ENCODE assay signal across 20 cellular contexts in genomic region chr13:112759053-112759452, GRCh38.
DNase-seq lines count a peak whose midpoint lies in the region; ATAC-seq, FAIRE-seq and TF ChIP-seq lines count a peak whose summit lies in the region.
"Had no signal": no experiment of that assay in that cellular context is flagged by ENCODE, and none has a peak within 500 bp of the region (broad histone marks: within the 10 kb centered on the region; RNA-seq: fewer than 3 reads in every experiment).

No MANE protein-coding gene starts in this region.

- H3K4me3 ChIP-seq in WERI-Rb-1 (ENCODE audit: low read depth, low read length) (no peak overlapping the region), kidney (ENCODE audit: low read length in 2 of 2) (no peak overlapping the region)
- H3K4me3 ChIP-seq: GM12878, GM23248 had no signal

- H3K36me3 ChIP-seq in WERI-Rb-1 (no peaks in the 10 kb centered on the region), kidney (ENCODE audit: control insufficient read depth in 1 of 2, insufficient read depth in 2 of 2, low read length in 2 of 2) (no peaks in the 10 kb centered on the region)

- no peaks in the 10 kb centered on the region for H3K27me3 ChIP-seq in WERI-Rb-1 (ENCODE audit: insufficient read depth, low read depth, severe bottlenecking)

- H3K27ac ChIP-seq in WERI-Rb-1 (no peak overlapping the region), kidney (ENCODE audit: low read depth in 2 of 2, low read length in 2 of 2) (no peak overlapping the region)
- H3K27ac ChIP-seq: 22Rv1, GM23248 had no signal

- H3K4me3 Mint-ChIP-seq in activated CD4-positive, alpha-beta T cell treated with anti-CD3 and anti-CD28 coated beads, Interleukin-2, amount 10 ng/mL, durations not matched to agents 24 days and 14 days: no peak overlapping the region
- H3K4me3 Mint-ChIP-seq: B cell; CD4-positive, CD25-positive, alpha-beta regulatory T cell had no signal

- no peak overlapping the region for H3K27ac Mint-ChIP-seq in activated CD4-positive, alpha-beta T cell treated with anti-CD3 and anti-CD28 coated beads, Interleukin-2, amount 10 ng/mL, durations not matched to agents 24 days and 14 days
- H3K27ac Mint-ChIP-seq: B cell; CD4-positive, CD25-positive, alpha-beta regulatory T cell had no signal

- peak; percentile 59 for DNase-seq in activated CD4-positive, alpha-beta T cell treated with anti-CD3 and anti-CD28 coated beads, Interleukin-2, amount 10 ng/mL, durations not matched to agents 24 days and 14 days
- no peak for DNase-seq in activated CD4-positive, alpha-beta T cell treated with anti-CD3 and anti-CD28 coated beads for 4 hours
- peak; percentile 80 for DNase-seq in WERI-Rb-1
- DNase-seq in kidney: peak; percentile 36
- no peak for DNase-seq in foreskin melanocyte
- DNase-seq in activated CD4-positive, CD25-positive, alpha-beta regulatory T cell (lab: John Stamatoyannopoulos, UW): no peak
- no peak for DNase-seq in SW480 (ENCODE audit: low spot score)
- DNase-seq: CD4-positive, CD25-positive, alpha-beta regulatory T cell; DMS79; GM23248; KBM-7; NCI-H1092 treated with DMSO at 0.1 percent for 48 hours; NCI-H1694; NCI-H510A treated with DMSO at 0.1 percent for 48 hours; NCI-H82; PC-3 had no signal

- H3K4me1 Mint-ChIP-seq in activated CD4-positive, alpha-beta T cell treated with anti-CD3 and anti-CD28 coated beads, Interleukin-2, amount 10 ng/mL, durations not matched to agents 24 days and 14 days: peaks cover 8% of the 10 kb centered on the region

- H3K9me3 ChIP-seq in WERI-Rb-1 (ENCODE audit: severe bottlenecking): peaks cover 3% of the 10 kb centered on the region
- H3K9me3 ChIP-seq in kidney (ENCODE audit: control insufficient read depth in 1 of 2, low read length in 2 of 2): no peaks in the 10 kb centered on the region

- TF ChIP-seq CTCF in WERI-Rb-1 (IDR thresholded peaks at IDR 0.05; ENCODE audit: low read depth, low read length): 0 out of 2 replicates have a peak, but pooled peaks have one; percentile 2
- no peak for TF ChIP-seq CTCF in kidney (IDR thresholded peaks at IDR 0.05; ENCODE audit: borderline replicate concordance, extremely low read depth, insufficient read depth)

- no peaks in the 10 kb centered on the region for H3K9me3 Mint-ChIP-seq in activated CD4-positive, alpha-beta T cell treated with anti-CD3 and anti-CD28 coated beads, Interleukin-2, amount 10 ng/mL, durations not matched to agents 24 days and 14 days
- H3K9me3 Mint-ChIP-seq: CD4-positive, CD25-positive, alpha-beta regulatory T cell had no signal

- no peaks in the 10 kb centered on the region for H3K27me3 Mint-ChIP-seq in activated CD4-positive, alpha-beta T cell treated with anti-CD3 and anti-CD28 coated beads, Interleukin-2, amount 10 ng/mL, durations not matched to agents 24 days and 14 days
- H3K27me3 Mint-ChIP-seq: B cell; CD4-positive, CD25-positive, alpha-beta regulatory T cell had no signal

- no peak overlapping the region for H3K9ac ChIP-seq in kidney (ENCODE audit: low read length in 2 of 2)
- H3K9ac ChIP-seq: GM23248 had no signal

- intact Hi-C loops in activated CD4-positive, alpha-beta T cell treated with anti-CD3 and anti-CD28 coated beads, Interleukin-2, amount 10 ng/mL, durations not matched to agents 24 days and 14 days (cut with micrococcal nuclease): no loop called here
- intact Hi-C loops in kidney (cut with DNase I): no loop called here

- no peaks in the 10 kb centered on the region for H3K36me3 Mint-ChIP-seq in activated CD4-positive, alpha-beta T cell treated with anti-CD3 and anti-CD28 coated beads, Interleukin-2, amount 10 ng/mL, durations not matched to agents 24 days and 14 days (ENCODE audit: low read depth)

- no peak for FAIRE-seq in kidney (lab: Jason Lieb, UNC)
- FAIRE-seq: GM12878 had no signal

- no peaks in the 10 kb centered on the region for H3K4me1 ChIP-seq in kidney (ENCODE audit: control insufficient read depth in 1 of 2, insufficient read depth in 1 of 2, low read depth in 1 of 2, low read length in 2 of 2)

- ATAC-seq in HG03432 (IDR thresholded peaks at IDR 0.05; ENCODE audit: unreplicated experiment): no peak
- ATAC-seq: GM12878, PC-3 had no signal

Comparison
In these comparisons a context has a peak if more than half of its experiments do, and no peak if none do; other contexts are left out.
1. DNase-seq: peak in activated CD4-positive, alpha-beta T cell treated with anti-CD3 and anti-CD28 coated beads, Interleukin-2, amount 10 ng/mL, durations not matched to agents 24 days and 14 days (single experiment), WERI-Rb-1 (single experiment) and kidney (single experiment); none in activated CD4-positive, alpha-beta T cell treated with anti-CD3 and anti-CD28 coated beads for 4 hours (0 of 2), foreskin melanocyte (single experiment), activated CD4-positive, CD25-positive, alpha-beta regulatory T cell (0 of 4) and SW480 (single experiment).